9 cellular contexts compared by ENCODE assay signal in genomic region chr2:949894-950626, GRCh38. TPM values are rescaled to one million over a fixed set of nuclear protein-coding genes. Genes with fewer than 3 reads are reported as not detected.
A peak's percentile ranks its signal among the peaks of the same experiment; 100 is the strongest.
DNase-seq lines count a peak whose midpoint lies in the region; ATAC-seq and TF ChIP-seq lines count a peak whose summit lies in the region.
"Had no signal": no experiment of that assay in that cellular context is flagged by ENCODE, and none has a peak within 500 bp of the region (broad histone marks: within the 10 kb centered on the region; RNA-seq: fewer than 3 reads in every experiment).

No MANE protein-coding gene starts in this region.

- POLR2A ChIA-PET in WTC11 (lab: Charles Lee) = interaction anchor here (0.6 kb wide), 1 partner anchor 46 kb away, joined by 3 read pairs; no protein-coding TSS in a partner anchor

- DNase-seq in HFF-Myc (ENCODE audit: extremely low read depth, low read depth) (no peak), WTC11 (ENCODE audit: low spot score) (peak; percentile 73), right atrium auricular region (ENCODE audit: low spot score) (no peak), DMS53 treated with DMSO at 0.1 percent for 48 hours (lab: John Stamatoyannopoulos, UW; ENCODE audit: unreplicated experiment) (no peak), cerebellar nuclear complex (lab: John Stamatoyannopoulos, UW) (no peak)
- DNase-seq in stimulated activated CD8-positive, alpha-beta memory T cell treated with anti-CD3 and anti-CD28 coated beads, Interleukin-4, amount 100 ng/mL, for 48 hours = peak; percentile 39

- H3K27me3 Mint-ChIP-seq in WTC11 (ENCODE audit: low read depth) = peaks cover 4% of the 10 kb centered on the region

- peaks cover 0 to 13% of the 10 kb centered on the region in 2 donors for H3K27me3 ChIP-seq in right atrium auricular region

- H3K4me3 ChIP-seq in HFF-Myc (replicated peaks; ENCODE audit: low read depth, low read length) = peak overlapping the region; percentile 11; the same call in 1 of the 2 replicates
- H3K4me3 ChIP-seq in right atrium auricular region = peak overlapping the region; percentile 40 to 62

- peak overlapping the region; percentile 77 for H3K4me3 Mint-ChIP-seq in WTC11

- H3K27ac Mint-ChIP-seq in WTC11 = peak overlapping the region; percentile 89

- no peaks in the 10 kb centered on the region for H3K36me3 ChIP-seq in right atrium auricular region

- H3K9me3 Mint-ChIP-seq in WTC11 = peaks cover 7% of the 10 kb centered on the region

- peaks cover 72% of the 10 kb centered on the region for H3K4me1 Mint-ChIP-seq in WTC11

- ATAC-seq in WTC11 (peak; percentile 52), GM21528 (IDR thresholded peaks at IDR 0.05; ENCODE audit: low FRiP score, unreplicated experiment) (no peak)

- TF ChIP-seq CTCF in HFF-Myc (IDR thresholded peaks at IDR 0.05; ENCODE audit: low read depth, low read length, missing control alignments) (no peak), WTC11 (IDR thresholded peaks at IDR 0.05) (no peak), right atrium auricular region (IDR thresholded peaks at IDR 0.05) (no peak)

- CTCF ChIA-PET in WTC11 (lab: Charles Lee) = interaction anchor here (0.8 to 1.2 kb wide), 4 partner anchors 17 to 274 kb away, joined by 3 to 6 read pairs (median 4); no protein-coding TSS in a partner anchor

- H3K36me3 Mint-ChIP-seq in WTC11 = 0 out of 2 replicates have a peak, but pooled peaks cover 3% of the 10 kb centered on the region

- peaks cover 0 to 3% of the 10 kb centered on the region in 2 donors for H3K9me3 ChIP-seq in right atrium auricular region

- H3K4me1 ChIP-seq in right atrium auricular region = peaks cover 0 to 19% of the 10 kb centered on the region in 2 donors

- peak overlapping the region in 1 of 2 donors; percentile 44 for H3K27ac ChIP-seq in right atrium auricular region

TF ChIP-seq in WTC11, 78 proteins besides CTCF, POLR2A, EP300 and RAD21 (continues in another document):
- TF ChIP-seq E2F1 (CRISPR knock-in tag; IDR thresholded peaks at IDR 0.05) = no peak
- TF ChIP-seq, protein P1, sequence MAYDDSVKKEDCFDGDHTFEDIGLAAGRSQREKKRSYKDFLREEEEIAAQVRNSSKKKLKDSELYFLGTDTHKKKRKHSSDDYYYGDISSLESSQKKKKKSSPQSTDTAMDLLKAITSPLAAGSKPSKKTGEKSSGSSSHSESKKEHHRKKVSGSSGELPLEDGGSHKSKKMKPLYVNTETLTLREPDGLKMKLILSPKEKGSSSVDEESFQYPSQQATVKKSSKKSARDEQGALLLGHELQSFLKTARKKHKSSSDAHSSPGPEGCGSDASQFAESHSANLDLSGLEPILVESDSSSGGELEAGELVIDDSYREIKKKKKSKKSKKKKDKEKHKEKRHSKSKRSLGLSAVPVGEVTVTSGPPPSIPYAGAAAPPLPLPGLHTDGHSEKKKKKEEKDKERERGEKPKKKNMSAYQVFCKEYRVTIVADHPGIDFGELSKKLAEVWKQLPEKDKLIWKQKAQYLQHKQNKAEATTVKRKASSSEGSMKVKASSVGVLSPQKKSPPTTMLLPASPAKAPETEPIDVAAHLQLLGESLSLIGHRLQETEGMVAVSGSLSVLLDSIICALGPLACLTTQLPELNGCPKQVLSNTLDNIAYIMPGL (CRISPR knock-in tag; IDR thresholded peaks at IDR 0.05) = peak; percentile 49; the same call in 1 of the 2 replicates
- no peak for TF ChIP-seq ESRRA (CRISPR knock-in tag; IDR thresholded peaks at IDR 0.05; ENCODE audit: borderline replicate concordance)
- TF ChIP-seq NR1H2 (CRISPR knock-in tag; IDR thresholded peaks at IDR 0.05) = no peak
- no peak for TF ChIP-seq NFE2L1 (CRISPR knock-in tag; IDR thresholded peaks at IDR 0.05)
- peak; percentile 61 for TF ChIP-seq MAX (CRISPR knock-in tag; IDR thresholded peaks at IDR 0.05)
- no peak for TF ChIP-seq ERG (CRISPR knock-in tag; IDR thresholded peaks at IDR 0.05)
- no peak for TF ChIP-seq ZSCAN18 (CRISPR knock-in tag; IDR thresholded peaks at IDR 0.05)
- TF ChIP-seq, protein P2, sequence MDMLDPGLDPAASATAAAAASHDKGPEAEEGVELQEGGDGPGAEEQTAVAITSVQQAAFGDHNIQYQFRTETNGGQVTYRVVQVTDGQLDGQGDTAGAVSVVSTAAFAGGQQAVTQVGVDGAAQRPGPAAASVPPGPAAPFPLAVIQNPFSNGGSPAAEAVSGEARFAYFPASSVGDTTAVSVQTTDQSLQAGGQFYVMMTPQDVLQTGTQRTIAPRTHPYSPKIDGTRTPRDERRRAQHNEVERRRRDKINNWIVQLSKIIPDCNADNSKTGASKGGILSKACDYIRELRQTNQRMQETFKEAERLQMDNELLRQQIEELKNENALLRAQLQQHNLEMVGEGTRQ (CRISPR knock-in tag; IDR thresholded peaks at IDR 0.05) = no peak
- TF ChIP-seq NR3C1 (CRISPR knock-in tag; conservative IDR thresholded peaks at IDR 0.05; ENCODE audit: low read depth) = no peak
- no peak; the same call in 1 of the 2 replicates for TF ChIP-seq TP53 (CRISPR knock-in tag; IDR thresholded peaks at IDR 0.05)
- TF ChIP-seq SP1 (CRISPR knock-in tag; conservative IDR thresholded peaks at IDR 0.05) = peak; percentile 48; the same call in 1 of the 2 replicates
- TF ChIP-seq ZBTB21 (CRISPR knock-in tag; IDR thresholded peaks at IDR 0.05; ENCODE audit: borderline replicate concordance) = no peak
- TF ChIP-seq RORB (CRISPR knock-in tag; IDR thresholded peaks at IDR 0.05) = no peak
- TF ChIP-seq MYBL2 (CRISPR knock-in tag; IDR thresholded peaks at IDR 0.05) = no peak
- no peak for TF ChIP-seq SOX15 (CRISPR knock-in tag; IDR thresholded peaks at IDR 0.05)
- TF ChIP-seq ZNF416 (CRISPR knock-in tag; IDR thresholded peaks at IDR 0.05) = no peak
- no peak for TF ChIP-seq MXD4 (CRISPR knock-in tag; IDR thresholded peaks at IDR 0.05; ENCODE audit: borderline replicate concordance)
- TF ChIP-seq ELF4 (CRISPR knock-in tag; IDR thresholded peaks at IDR 0.05; ENCODE audit: low read depth) = no peak
- no peak for TF ChIP-seq ZNF219 (CRISPR knock-in tag; IDR thresholded peaks at IDR 0.05; ENCODE audit: borderline replicate concordance)
- no peak for TF ChIP-seq NFYB (CRISPR knock-in tag; conservative IDR thresholded peaks at IDR 0.05; ENCODE audit: low read depth)
- no peak for TF ChIP-seq ZNF512 (CRISPR knock-in tag; IDR thresholded peaks at IDR 0.05; ENCODE audit: borderline replicate concordance)
- no peak for TF ChIP-seq FOXK1 (CRISPR knock-in tag; IDR thresholded peaks at IDR 0.05)
- TF ChIP-seq IRF2 (CRISPR knock-in tag; IDR thresholded peaks at IDR 0.05; ENCODE audit: borderline replicate concordance, low read depth) = no peak
- no peak for TF ChIP-seq GRHL2 (CRISPR knock-in tag; IDR thresholded peaks at IDR 0.05; ENCODE audit: insufficient replicate concordance, severe bottlenecking)
- TF ChIP-seq ZNF121 (CRISPR knock-in tag; IDR thresholded peaks at IDR 0.05) = no peak
- TF ChIP-seq, protein P3, sequence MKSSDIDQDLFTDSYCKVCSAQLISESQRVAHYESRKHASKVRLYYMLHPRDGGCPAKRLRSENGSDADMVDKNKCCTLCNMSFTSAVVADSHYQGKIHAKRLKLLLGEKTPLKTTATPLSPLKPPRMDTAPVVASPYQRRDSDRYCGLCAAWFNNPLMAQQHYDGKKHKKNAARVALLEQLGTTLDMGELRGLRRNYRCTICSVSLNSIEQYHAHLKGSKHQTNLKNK (CRISPR knock-in tag; IDR thresholded peaks at IDR 0.05) = no peak

RNA-seq across cellular contexts. Expression of gene SNTG2, which starts 0.6 kb away (rescaled TPM):
- total RNA-seq in WTC11 (2021) = 20.5 to 30.1 TPM (median 27.8 TPM) in 3 replicates
- total RNA-seq in right atrium auricular region = 1 to 10 TPM in 1 of 2 donors, not detected in 1; 2.4 TPM
- total RNA-seq: myocyte, NCI-H460 had no signal

Comparison
In these comparisons a context has a peak if more than half of its experiments do, and no peak if none do; other contexts are left out.
1. DNase-seq: peak in WTC11 (single experiment) and stimulated activated CD8-positive, alpha-beta memory T cell treated with anti-CD3 and anti-CD28 coated beads, Interleukin-4, amount 100 ng/mL, for 48 hours (single experiment); none in HFF-Myc (single experiment), right atrium auricular region (single experiment), DMS53 treated with DMSO at 0.1 percent for 48 hours (single experiment) and cerebellar nuclear complex (0 of 2).